In the genomic region with DNA sequence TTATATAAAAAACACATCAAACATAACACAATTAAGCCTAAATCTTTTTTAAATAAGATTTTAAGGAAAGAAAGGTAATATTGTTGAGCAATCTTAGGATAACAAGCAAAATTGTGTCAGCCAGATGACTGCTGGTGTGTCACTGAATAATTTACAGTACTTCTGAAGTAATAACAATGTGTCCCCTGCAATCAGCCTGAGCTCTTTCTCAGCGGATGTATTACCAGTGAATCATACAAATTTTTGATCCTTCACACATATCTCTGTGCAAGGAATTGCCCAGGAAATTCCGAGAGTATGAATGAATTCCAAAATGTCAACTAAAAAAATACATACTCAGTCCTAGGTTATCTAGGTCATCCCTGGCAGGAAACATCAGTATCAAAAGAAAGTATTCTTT, we compare ENCODE assay signal across 14 cellular contexts.
DNase-seq lines count a peak whose midpoint lies in the region; ATAC-seq, FAIRE-seq and TF ChIP-seq lines count a peak whose summit lies in the region.
"Had no signal": no experiment of that assay in that cellular context is flagged by ENCODE, and none has a peak within 500 bp of the region (broad histone marks: within the 10 kb centered on the region; RNA-seq: fewer than 3 reads in every experiment).

No MANE protein-coding gene starts in this region.

- H3K27me3 ChIP-seq in right lobe of liver (no peaks in the 10 kb centered on the region), HepG2 (ENCODE audit: control insufficient read depth in 1 of 2, insufficient read depth in 2 of 2, low read length in 2 of 2) (no peaks in the 10 kb centered on the region), adrenal gland (no peaks in the 10 kb centered on the region), foreskin keratinocyte (no peaks in the 10 kb centered on the region)
- H3K27me3 ChIP-seq: dorsolateral prefrontal cortex had no signal

- ATAC-seq in right lobe of liver (peak in 3 of 4 donors; percentile 14 to 79 (median 74)), HepG2 (no peak), foreskin keratinocyte (peak; percentile 97), HG02610 (IDR thresholded peaks at IDR 0.05; ENCODE audit: unreplicated experiment) (no peak), HG03139 (IDR thresholded peaks at IDR 0.05; ENCODE audit: unreplicated experiment) (no peak)

- intact Hi-C loops in right lobe of liver (cut with DNase I), result no loop called here
- intact Hi-C loops in HepG2 (cut with micrococcal nuclease; ENCODE audit: unreplicated experiment), result no loop called here
- intact Hi-C loops in adrenal gland (cut with DNase I), result no loop called here

- H4K20me1 ChIP-seq in HepG2 (ENCODE audit: insufficient read depth, low read length), result no peaks in the 10 kb centered on the region

- H3K4me2 ChIP-seq in HepG2 (ENCODE audit: low read depth, low read length), result no peak overlapping the region

- no peaks in the 10 kb centered on the region for H3K79me2 ChIP-seq in HepG2 (ENCODE audit: insufficient read depth, low read length)

- TF ChIP-seq EP300 in HepG2 (IDR thresholded peaks at IDR 0.05; ENCODE audit: low read depth in 2 of 2, low read length in 2 of 2) (no peak), HepG2 (CRISPR knock-in tag; IDR thresholded peaks at IDR 0.05; ENCODE audit: borderline replicate concordance) (no peak)

- H3K27ac ChIP-seq in right lobe of liver (no peak overlapping the region), HepG2 (ENCODE audit: extremely low read length, insufficient read depth, low read length) (no peak overlapping the region), adrenal gland (peak overlapping the region in 1 of 5 donors; percentile 25), foreskin keratinocyte (no peak overlapping the region)
- H3K27ac ChIP-seq: dorsolateral prefrontal cortex, skin epidermis had no signal

- no peak for TF ChIP-seq RAD21 in HepG2 (CRISPR knock-in tag; IDR thresholded peaks at IDR 0.05)

- TF ChIP-seq POLR2A in right lobe of liver (IDR thresholded peaks at IDR 0.05), result no peak
- no peak for TF ChIP-seq POLR2A in HepG2 (IDR thresholded peaks at IDR 0.05; ENCODE audit: insufficient read depth in 1 of 2, low read depth in 2 of 2, low read length in 2 of 2)
- TF ChIP-seq POLR2A in adrenal gland (IDR thresholded peaks at IDR 0.05), result no peak

- H3K4me3 ChIP-seq in right lobe of liver, result no peak overlapping the region
- no peak overlapping the region for H3K4me3 ChIP-seq in HepG2 (replicated peaks in 1 of 3; ENCODE audit: insufficient read depth in 1 of 3, low read depth in 2 of 3, low read length in 3 of 3)
- H3K4me3 ChIP-seq in adrenal gland, result no peak overlapping the region
- H3K4me3 ChIP-seq: dorsolateral prefrontal cortex, skin epidermis had no signal

- no peaks in the 10 kb centered on the region for H3K9me3 ChIP-seq in right lobe of liver
- no peaks in the 10 kb centered on the region for H3K9me3 ChIP-seq in HepG2 (ENCODE audit: low read length)
- H3K9me3 ChIP-seq in adrenal gland (replicated peaks in 1 of 3), result no peaks in the 10 kb centered on the region

- no TSS peak for BruUV-seq in HepG2 (replicated peaks; lab: Mats Ljungman, UMichigan)

- FAIRE-seq in HepG2 (lab: Jason Lieb, UNC), result no peak
- FAIRE-seq: A204.1 had no signal

- WGBS in right lobe of liver (ENCODE audit: insufficient coverage, low coverage, low lambda C conversion rate, missing lambda C conversion rate), result 33% methylated on average over 2 of the region's 2 CpGs
- 2% methylated on average over 2 of the region's 2 CpGs for WGBS in HepG2 (ENCODE audit: low lambda C conversion rate)
- WGBS in adrenal gland, 4 donors, result 10 to 31% (median 19%) methylated on average over 2 of the region's 2 CpGs

- H3K4me1 ChIP-seq in right lobe of liver, result no peaks in the 10 kb centered on the region
- H3K4me1 ChIP-seq in HepG2 (ENCODE audit: insufficient read depth, low read length), result no peaks in the 10 kb centered on the region
- H3K4me1 ChIP-seq in adrenal gland (replicated peaks in 1 of 2), result peaks cover 6 to 11% of the 10 kb centered on the region in 2 donors
- H3K4me1 ChIP-seq in foreskin keratinocyte, result peaks cover 17% of the 10 kb centered on the region

- no peak for TF ChIP-seq CTCF in right lobe of liver (IDR thresholded peaks at IDR 0.05)
- no peak for TF ChIP-seq CTCF in HepG2 (CRISPR knock-in tag; IDR thresholded peaks at IDR 0.05)
- TF ChIP-seq CTCF in adrenal gland (IDR thresholded peaks at IDR 0.05), result no peak
- TF ChIP-seq CTCF in foreskin keratinocyte (conservative IDR thresholded peaks at IDR 0.05), result no peak

- POLR2A ChIA-PET in HepG2 (lab: Yijun Ruan, JAX), result no interaction called here

- no peak overlapping the region for H3K9ac ChIP-seq in HepG2 (ENCODE audit: insufficient read depth, low read depth, low read length)

- in situ Hi-C loops in HepG2 (cut with HindIII; ENCODE audit: extremely low pct_ligation_motif_present, low pct_unique_long_range_greater_than_20kb), result no loop called here

- H3K36me3 ChIP-seq in right lobe of liver, result no peaks in the 10 kb centered on the region
- no peaks in the 10 kb centered on the region for H3K36me3 ChIP-seq in HepG2 (replicated peaks in 1 of 2; ENCODE audit: control insufficient read depth in 1 of 2, insufficient read depth in 2 of 2, low read length in 2 of 2)
- H3K36me3 ChIP-seq in adrenal gland (replicated peaks in 1 of 2), result peaks cover 0 to 4% of the 10 kb centered on the region in 2 donors

- DNase-seq in right lobe of liver, result no peak
- no peak for DNase-seq in HepG2 (ENCODE audit: low spot score)
- DNase-seq in adrenal gland, result peak in 6 of 7 donors; percentile 34 to 62 (median 54)
- peak; percentile 83 to 90 for DNase-seq in foreskin keratinocyte
- DNase-seq in NCI-H510A (lab: John Stamatoyannopoulos, UW), result no peak
- DNase-seq in NCI-H2196 treated with DMSO at 0.1 percent for 48 hours (lab: John Stamatoyannopoulos, UW; ENCODE audit: unreplicated experiment), result no peak
- DNase-seq: activated effector memory CD4-positive, alpha-beta T cell treated with Interleukin-2 at 50 U/mL for 16 hours; dorsolateral prefrontal cortex; SHP77 treated with DMSO at 0.1 percent for 48 hours; stimulated activated CD8-positive, alpha-beta memory T cell treated with anti-CD3 and anti-CD28 coated beads, Interleukin-4, amount 100 ng/mL, for 48 hours had no signal

- no peak overlapping the region for H2AFZ ChIP-seq in HepG2 (ENCODE audit: low read length)

- CTCF ChIA-PET in HepG2 (lab: Yijun Ruan, JAX; ENCODE audit: low intra/inter-chr PET ratio, low total read pairs), result no interaction called here

TF ChIP-seq in HepG2, 621 proteins besides CTCF, POLR2A, EP300 and RAD21 (continues in another document):
- TF ChIP-seq ZNF225 (CRISPR knock-in tag; IDR thresholded peaks at IDR 0.05), result no peak
- TF ChIP-seq ZBTB21 (CRISPR knock-in tag; IDR thresholded peaks at IDR 0.05), result no peak
- TF ChIP-seq SMYD3 (CRISPR knock-in tag; IDR thresholded peaks at IDR 0.05), result no peak
- no peak for TF ChIP-seq SMC3 (IDR thresholded peaks at IDR 0.05; ENCODE audit: low read length)
- TF ChIP-seq, protein P1, sequence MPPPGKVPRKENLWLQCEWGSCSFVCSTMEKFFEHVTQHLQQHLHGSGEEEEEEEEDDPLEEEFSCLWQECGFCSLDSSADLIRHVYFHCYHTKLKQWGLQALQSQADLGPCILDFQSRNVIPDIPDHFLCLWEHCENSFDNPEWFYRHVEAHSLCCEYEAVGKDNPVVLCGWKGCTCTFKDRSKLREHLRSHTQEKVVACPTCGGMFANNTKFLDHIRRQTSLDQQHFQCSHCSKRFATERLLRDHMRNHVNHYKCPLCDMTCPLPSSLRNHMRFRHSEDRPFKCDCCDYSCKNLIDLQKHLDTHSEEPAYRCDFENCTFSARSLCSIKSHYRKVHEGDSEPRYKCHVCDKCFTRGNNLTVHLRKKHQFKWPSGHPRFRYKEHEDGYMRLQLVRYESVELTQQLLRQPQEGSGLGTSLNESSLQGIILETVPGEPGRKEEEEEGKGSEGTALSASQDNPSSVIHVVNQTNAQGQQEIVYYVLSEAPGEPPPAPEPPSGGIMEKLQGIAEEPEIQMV (CRISPR knock-in tag; IDR thresholded peaks at IDR 0.05; ENCODE audit: low read depth), result no peak
- no peak for TF ChIP-seq AKNA (CRISPR knock-in tag; IDR thresholded peaks at IDR 0.05; ENCODE audit: borderline replicate concordance)
- TF ChIP-seq ZNF572 (CRISPR knock-in tag; IDR thresholded peaks at IDR 0.05), result no peak
- no peak for TF ChIP-seq ZNF557 (CRISPR knock-in tag; IDR thresholded peaks at IDR 0.05)

Comparison
In these comparisons a context has a peak if more than half of its experiments do, and no peak if none do; other contexts are left out.
1. ATAC-seq: peak in right lobe of liver (3 of 4) and foreskin keratinocyte (single experiment); none in HepG2 (single experiment), HG02610 (single experiment) and HG03139 (single experiment).
2. DNase-seq: peak in adrenal gland (6 of 7) and foreskin keratinocyte (2 of 2); none in right lobe of liver (0 of 3), HepG2 (single experiment), NCI-H510A (single experiment) and NCI-H2196 treated with DMSO at 0.1 percent for 48 hours (single experiment).